26 cellular contexts compared by ENCODE assay signal in the genomic region with DNA sequence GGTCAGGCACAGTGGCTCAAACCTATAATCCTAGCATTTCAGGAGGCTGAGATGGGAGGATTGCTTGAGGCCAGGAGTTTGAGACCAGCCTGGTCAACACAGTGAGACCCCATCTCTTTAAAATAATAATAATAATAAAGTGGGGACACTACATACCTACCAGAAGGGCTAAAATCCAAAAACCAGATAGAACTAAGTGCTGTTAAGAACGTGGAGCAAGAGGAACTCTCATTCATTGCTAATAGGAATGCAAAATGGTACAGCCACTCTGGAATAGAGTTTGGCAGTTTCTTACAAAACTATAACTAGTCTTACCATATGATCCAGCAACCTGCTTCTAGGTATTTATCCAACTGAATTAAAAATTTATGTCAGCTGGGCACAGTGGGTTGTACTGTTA.
"Had no signal": no experiment of that assay in that cellular context is flagged by ENCODE, and none has a peak within 500 bp of the region (broad histone marks: within the 10 kb centered on the region; RNA-seq: fewer than 3 reads in every experiment).

No MANE protein-coding gene starts in this region.

- H3K27me3 ChIP-seq: colonic mucosa, esophagus squamous epithelium, gastrocnemius medialis, heart right ventricle, left lung had no signal

- ATAC-seq: effector memory CD8-positive, alpha-beta T cell; esophagus mucosa; gastrocnemius medialis; heart right ventricle; left cardiac atrium; left lung; left ventricle myocardium superior; mucosa of descending colon had no signal

- FAIRE-seq: endometrium, islet of Langerhans, keratinocyte had no signal

- DNase-seq: colonic mucosa; cortex of kidney; effector CD8-positive, alpha-beta T cell; effector memory CD8-positive, alpha-beta T cell; endodermal cell; esophagus squamous epithelium; foreskin fibroblast; foreskin melanocyte; gastrocnemius medialis; glutamatergic neuron; head of caudate nucleus; heart right ventricle; hippocampal formation; left cardiac atrium; left lung; left ventricle myocardium superior; mammary epithelial cell; mesenchymal stem cell; mucosa of descending colon; naive B cell had no signal

- H3K9me3 ChIP-seq: colonic mucosa, esophagus squamous epithelium, gastrocnemius medialis, heart right ventricle, left lung, mucosa of descending colon had no signal

- H3K36me3 ChIP-seq: colonic mucosa, gastrocnemius medialis, left lung had no signal

- H3K27ac ChIP-seq: colonic mucosa, epithelial cell of prostate, esophagus squamous epithelium, gastrocnemius medialis, heart right ventricle, left lung had no signal

- H3K4me1 ChIP-seq: colonic mucosa had no signal

- H3K4me3 ChIP-seq: colonic mucosa, esophagus squamous epithelium, gastrocnemius medialis, heart right ventricle, left lung, lung, mucosa of descending colon had no signal
